Comparison of ENCODE assay signal across 10 cellular contexts in genomic region chr5:6733411-6734242, GRCh38. TPM values are rescaled to one million over a fixed set of nuclear protein-coding genes. Genes with fewer than 3 reads are reported as not detected.
DNase-seq lines count a peak whose midpoint lies in the region; ATAC-seq, FAIRE-seq and TF ChIP-seq lines count a peak whose summit lies in the region.
"Had no signal": no experiment of that assay in that cellular context is flagged by ENCODE, and none has a peak within 500 bp of the region (broad histone marks: within the 10 kb centered on the region; RNA-seq: fewer than 3 reads in every experiment).

No MANE protein-coding gene starts in this region.

- H3K36me3 Mint-ChIP-seq in Caco-2 (ENCODE audit: insufficient read depth, unreplicated experiment) (peaks cover 31% of the 10 kb centered on the region), progenitor cell of endocrine pancreas (ENCODE audit: insufficient read depth) (peaks cover 3% of the 10 kb centered on the region)

- no peaks in the 10 kb centered on the region for H3K27me3 ChIP-seq in Caco-2 (replicated peaks; ENCODE audit: control insufficient read depth, insufficient read depth, low read length)
- H3K27me3 ChIP-seq in endothelial cell of umbilical vein (ENCODE audit: control insufficient read depth in 2 of 2, insufficient read depth in 2 of 2, low read length in 2 of 2) = no peaks in the 10 kb centered on the region
- H3K27me3 ChIP-seq: esophagus squamous epithelium had no signal

- no peaks in the 10 kb centered on the region for H3K9me1 ChIP-seq in endothelial cell of umbilical vein (replicated peaks; ENCODE audit: control insufficient read depth, extremely low read depth, insufficient read depth, low read length)

- H3K27me3 Mint-ChIP-seq in Caco-2 (ENCODE audit: insufficient read depth, unreplicated experiment) (no peaks in the 10 kb centered on the region), progenitor cell of endocrine pancreas (no peaks in the 10 kb centered on the region)

- ATAC-seq in SK-N-SH treated with all-trans-retinoic acid at 6 μM for 48 hours = peak; percentile 30
- no peak for ATAC-seq in HG03108 (IDR thresholded peaks at IDR 0.05; ENCODE audit: unreplicated experiment)
- no peak for ATAC-seq in GM21619 (IDR thresholded peaks at IDR 0.05; ENCODE audit: unreplicated experiment)

- TF ChIP-seq CTCF in Caco-2 (IDR thresholded peaks at IDR 0.05; ENCODE audit: insufficient read depth in 1 of 2, low read depth in 1 of 2, low read length in 1 of 2, severe bottlenecking in 1 of 2, unreplicated experiment in 1 of 2) = no peak
- no peak for TF ChIP-seq CTCF in endothelial cell of umbilical vein (IDR thresholded peaks at IDR 0.05; ENCODE audit: extremely low read depth in 1 of 2, insufficient read depth in 1 of 2, low read depth in 1 of 2, low read length in 2 of 2)
- no peak for TF ChIP-seq CTCF in progenitor cell of endocrine pancreas (IDR thresholded peaks at IDR 0.05; ENCODE audit: unreplicated experiment)

- no peak overlapping the region for H3K4me3 Mint-ChIP-seq in Caco-2 (ENCODE audit: unreplicated experiment)
- H3K4me3 Mint-ChIP-seq in progenitor cell of endocrine pancreas (ENCODE audit: low read depth) = no peak overlapping the region

- peaks cover 29% of the 10 kb centered on the region for H3K4me1 ChIP-seq in Caco-2
- peaks cover 41% of the 10 kb centered on the region for H3K4me1 ChIP-seq in endothelial cell of umbilical vein (ENCODE audit: control insufficient read depth, extremely low read depth, insufficient read depth, low read length)

- no TSS peak for BruUV-seq in Caco-2 (replicated peaks; lab: Mats Ljungman, UMichigan)
- BruUV-seq in endothelial cell of umbilical vein (replicated peaks; lab: Mats Ljungman, UMichigan) = no TSS peak

- dilution Hi-C loops in endothelial cell of umbilical vein (cut with MboI; ENCODE audit: extremely low pct_ligation_motif_present, low sequenced_read_pairs) = loop anchor here (25.0 kb wide), 1 partner anchor 96 kb away; the partner anchor contains the start of genes NSUN2 and SRD5A1

- H3K9ac ChIP-seq in endothelial cell of umbilical vein (replicated peaks; ENCODE audit: extremely low read depth, insufficient read depth, low read length) = peak overlapping the region; percentile 78

- H3K36me3 ChIP-seq in Caco-2 (ENCODE audit: control insufficient read depth, insufficient read depth, low read length) = no peaks in the 10 kb centered on the region; the same call in 1 of the 2 replicates
- no peaks in the 10 kb centered on the region for H3K36me3 ChIP-seq in endothelial cell of umbilical vein (ENCODE audit: control insufficient read depth in 2 of 2, extremely low read depth in 1 of 2, insufficient read depth in 2 of 2, low read length in 2 of 2)

- H3K4me2 ChIP-seq in endothelial cell of umbilical vein (ENCODE audit: insufficient read depth, low read length) = peak overlapping the region; percentile 95

- intact Hi-C loops in Caco-2 (cut with micrococcal nuclease; ENCODE audit: unreplicated experiment) = loop anchor here (5.0 kb wide), 1 partner anchor 101 kb away; the partner anchor contains the start of genes NSUN2 and SRD5A1
- intact Hi-C loops in endothelial cell of umbilical vein (cut with micrococcal nuclease) = loop anchor here (1.0 kb wide), 1 partner anchor 100 kb away; the partner anchor contains the start of genes NSUN2 and SRD5A1

- H2AFZ ChIP-seq in endothelial cell of umbilical vein (ENCODE audit: low read depth, low read length) = no peak overlapping the region

- H3K27ac Mint-ChIP-seq in Caco-2 (ENCODE audit: unreplicated experiment) (peak overlapping the region; percentile 54), progenitor cell of endocrine pancreas (peak overlapping the region; percentile 65)

- no peaks in the 10 kb centered on the region for H3K9me3 ChIP-seq in Caco-2
- H3K9me3 ChIP-seq in endothelial cell of umbilical vein (replicated peaks; ENCODE audit: control insufficient read depth, insufficient read depth, low read length) = no peaks in the 10 kb centered on the region
- H3K9me3 ChIP-seq: esophagus squamous epithelium had no signal

- CTCF ChIA-PET in Caco-2 (lab: Charles Lee) = no interaction called here
- CTCF ChIA-PET in endothelial cell of umbilical vein (lab: Charles Lee) = interaction anchor here (1.0 to 3.3 kb wide), 9 partner anchors 9 to 298 kb away, joined by 3 to 29 read pairs (median 4); partner anchors contain the start of genes NSUN2, SRD5A1 and TENT4A

- peak overlapping the region; percentile 98 for H3K27ac ChIP-seq in endothelial cell of umbilical vein (ENCODE audit: insufficient read depth, low read depth, low read length)

- no peak for FAIRE-seq in endothelial cell of umbilical vein (lab: Jason Lieb, UNC)

- TF ChIP-seq POLR2A in endothelial cell of umbilical vein (IDR thresholded peaks at IDR 0.05; ENCODE audit: low read depth, low read length) = no peak

- H3K4me3 ChIP-seq in Caco-2 (ENCODE audit: low read depth, low read length) (no peak overlapping the region), endothelial cell of umbilical vein (replicated peaks in 1 of 3; ENCODE audit: insufficient read depth in 1 of 3, low read depth in 1 of 3, low read length in 3 of 3) (peak overlapping the region in 1 of 3 experiments; percentile 62)

- DNase-seq in Caco-2 (no peak), endothelial cell of umbilical vein (ENCODE audit: low read depth, low spot score) (peak; percentile 16), progenitor cell of endocrine pancreas (ENCODE audit: low spot score, unreplicated experiment) (no peak), RKO (ENCODE audit: low spot score) (no peak), NK-92 (lab: John Stamatoyannopoulos, UW; ENCODE audit: unreplicated experiment) (no peak)
- DNase-seq: esophagus squamous epithelium, NCI-H1092 had no signal

- no peaks in the 10 kb centered on the region for H3K9me3 Mint-ChIP-seq in Caco-2 (ENCODE audit: unreplicated experiment)
- no peaks in the 10 kb centered on the region for H3K9me3 Mint-ChIP-seq in progenitor cell of endocrine pancreas (ENCODE audit: low read depth)

- H4K20me1 ChIP-seq in endothelial cell of umbilical vein (replicated peaks; ENCODE audit: control insufficient read depth, extremely low read depth, insufficient read depth, low read length) = no peaks in the 10 kb centered on the region

- H3K4me1 Mint-ChIP-seq in Caco-2 (ENCODE audit: low read depth, unreplicated experiment) = peaks cover 23% of the 10 kb centered on the region
- H3K4me1 Mint-ChIP-seq in progenitor cell of endocrine pancreas (ENCODE audit: low read depth) = peaks cover 34% of the 10 kb centered on the region

- H3K79me2 ChIP-seq in endothelial cell of umbilical vein (ENCODE audit: control insufficient read depth, insufficient read depth, low read length) = peaks cover 85% of the 10 kb centered on the region

- POLR2A ChIA-PET in Caco-2 (lab: Charles Lee) = no interaction called here
- POLR2A ChIA-PET in endothelial cell of umbilical vein (lab: Charles Lee) = interaction anchor here (0.9 to 2.4 kb wide), 2 partner anchors 21 to 101 kb away, joined by 3 to 7 read pairs; partner anchors contain the start of genes NSUN2, SRD5A1 and TENT4A

TF ChIP-seq in SK-N-SH treated with all-trans-retinoic acid at 6 μM for 48 hours, 23 proteins besides CTCF, POLR2A, EP300 and RAD21 (continues in another document):
- no peak for TF ChIP-seq ISL1 (CRISPR knock-in tag; IDR thresholded peaks at IDR 0.05)
- no peak for TF ChIP-seq ZFP3 (CRISPR knock-in tag; IDR thresholded peaks at IDR 0.05)
- no peak for TF ChIP-seq RARB (CRISPR knock-in tag; IDR thresholded peaks at IDR 0.05)

TF ChIP-seq in endothelial cell of umbilical vein, 7 proteins besides CTCF, POLR2A, EP300 and RAD21:
- TF ChIP-seq MYC (IDR thresholded peaks at IDR 0.05; ENCODE audit: low read depth, low read length) (no peak), MAX (IDR thresholded peaks at IDR 0.05; ENCODE audit: insufficient read depth, insufficient read length) (no peak), GATA2 (IDR thresholded peaks at IDR 0.05; ENCODE audit: insufficient read depth, insufficient read length, low read depth, low read length) (no peak), FOS (IDR thresholded peaks at IDR 0.05; ENCODE audit: borderline replicate concordance, insufficient read depth, low read length) (no peak), EZH2 (IDR thresholded peaks at IDR 0.05; ENCODE audit: borderline replicate concordance, low read depth, low read length, severe bottlenecking) (no peak), JUN (IDR thresholded peaks at IDR 0.05; ENCODE audit: borderline replicate concordance, insufficient read depth, insufficient read length, low read depth) (no peak), POLR2AphosphoS5 (IDR thresholded peaks at IDR 0.05; ENCODE audit: insufficient read depth, low read depth, low read length) (no peak)

RNA-seq across cellular contexts. Expression of gene TENT4A, which starts 20.4 kb away (rescaled TPM):
- total RNA-seq in Caco-2 (2022) (32.3 and 36.7 TPM in 2 replicates), endothelial cell of umbilical vein (33.5 and 35.4 TPM in 2 replicates), progenitor cell of endocrine pancreas (30.0 and 31.8 TPM in 2 replicates)
- polyA plus RNA-seq in endothelial cell of umbilical vein = 9.7 and 10.2 TPM in 2 replicates
- polyA plus RNA-seq in endothelial cell of umbilical vein (2011; cell fraction: cytosol; rRNA removed) = 6.0 and 6.7 TPM in 2 replicates
- polyA plus RNA-seq in endothelial cell of umbilical vein (2011; cell fraction: nucleus; rRNA removed) = 67.8 and 80.5 TPM in 2 replicates
- 14.8 and 15.8 TPM in 2 replicates for polyA plus RNA-seq in endothelial cell of umbilical vein (2012)
- polyA minus RNA-seq in endothelial cell of umbilical vein = 17.9 and 28.2 TPM in 2 replicates
- polyA minus RNA-seq in endothelial cell of umbilical vein (2011; cell fraction: cytosol; rRNA and poly(A)+ RNA removed) = 21.2 TPM
- 36.3 and 48.9 TPM in 2 replicates for polyA minus RNA-seq in endothelial cell of umbilical vein (2011; cell fraction: nucleus; rRNA and poly(A)+ RNA removed)
